8 cellular contexts compared by ENCODE assay signal in genomic region chr19:49113762-49114629, GRCh38. TPM values are rescaled to one million over a fixed set of nuclear protein-coding genes. Genes with fewer than 3 reads are reported as not detected.
DNase-seq lines count a peak whose midpoint lies in the region; ATAC-seq, FAIRE-seq and TF ChIP-seq lines count a peak whose summit lies in the region.

TSS of gene LIN7B (plus strand) at chr19:49114370. CDS start at chr19:49114405, 35 bp downstream.

- peak; percentile 97 for DNase-seq in GM19238 (ENCODE audit: insufficient read length, low spot score)
- DNase-seq in HuH-7.5 (ENCODE audit: low spot score), result peak; percentile 95
- DNase-seq in RCC 7860 (ENCODE audit: low spot score), result peak; percentile 48
- DNase-seq in fibroblast of pulmonary artery (ENCODE audit: low read depth), result peak; percentile 63
- peak; percentile 81 for DNase-seq in nephron progenitor cell

- no peaks in the 10 kb centered on the region for H3K27me3 ChIP-seq in BLaER1

- peaks cover 5% of the 10 kb centered on the region for H3K36me3 Mint-ChIP-seq in activated T-helper 17 cell treated with anti-CD3 and anti-CD28 coated beads, Interleukin-2, amount 50 U/mL, for 72 hours (ENCODE audit: low read depth)
- H3K36me3 Mint-ChIP-seq in nephron progenitor cell (ENCODE audit: low read depth), result peaks cover 7% of the 10 kb centered on the region

- no peak for FAIRE-seq in RCC 7860 (lab: Jason Lieb, UNC)

- H3K9me3 Mint-ChIP-seq in activated T-helper 17 cell treated with anti-CD3 and anti-CD28 coated beads, Interleukin-2, amount 50 U/mL, for 72 hours, result no peaks in the 10 kb centered on the region
- H3K9me3 Mint-ChIP-seq in nephron progenitor cell, result no peaks in the 10 kb centered on the region

- peak within 1 kb of the TSS; percentile 86 for H3K4me3 ChIP-seq in BLaER1
- H3K4me3 ChIP-seq in fibroblast of pulmonary artery (replicated peaks; ENCODE audit: low read depth, low read length), result peak within 1 kb of the TSS; percentile 69

- H3K9ac ChIP-seq in BLaER1, result peak within 1 kb of the TSS; percentile 82

- no peaks in the 10 kb centered on the region for H3K27me3 Mint-ChIP-seq in activated T-helper 17 cell treated with anti-CD3 and anti-CD28 coated beads, Interleukin-2, amount 50 U/mL, for 72 hours
- H3K27me3 Mint-ChIP-seq in nephron progenitor cell (ENCODE audit: low read depth, poor library complexity), result peaks cover 15% of the 10 kb centered on the region

- no peaks in the 10 kb centered on the region for H3K9me3 ChIP-seq in BLaER1

- peak within 1 kb of the TSS; percentile 97 for H3K4me2 ChIP-seq in BLaER1

- H3K27ac ChIP-seq in BLaER1 (peak within 1 kb of the TSS; percentile 63), temporal lobe (ENCODE audit: low read depth, low read length) (peak within 1 kb of the TSS; percentile 30)

- peak; percentile 81 for ATAC-seq in activated T-helper 17 cell treated with anti-CD3 and anti-CD28 coated beads, Interleukin-2, amount 50 U/mL, for 72 hours (replicated peaks)

- TF ChIP-seq CTCF in fibroblast of pulmonary artery (IDR thresholded peaks at IDR 0.05; ENCODE audit: low read length, missing control alignments) (peak; percentile 3), nephron progenitor cell (IDR thresholded peaks at IDR 0.05) (no peak)

- peaks cover 17% of the 10 kb centered on the region for H3K36me3 ChIP-seq in BLaER1

- peak within 1 kb of the TSS; percentile 66 for H3K27ac Mint-ChIP-seq in activated T-helper 17 cell treated with anti-CD3 and anti-CD28 coated beads, Interleukin-2, amount 50 U/mL, for 72 hours
- H3K27ac Mint-ChIP-seq in nephron progenitor cell, result peak within 1 kb of the TSS; percentile 21

- peak within 1 kb of the TSS; percentile 89 for H3K4me3 Mint-ChIP-seq in activated T-helper 17 cell treated with anti-CD3 and anti-CD28 coated beads, Interleukin-2, amount 50 U/mL, for 72 hours
- peak within 1 kb of the TSS; percentile 85 for H3K4me3 Mint-ChIP-seq in nephron progenitor cell

- H4K20me1 ChIP-seq in BLaER1, result peaks cover 15% of the 10 kb centered on the region

- H3K4me1 Mint-ChIP-seq in activated T-helper 17 cell treated with anti-CD3 and anti-CD28 coated beads, Interleukin-2, amount 50 U/mL, for 72 hours, result peaks cover 17% of the 10 kb centered on the region
- H3K4me1 Mint-ChIP-seq in nephron progenitor cell, result peaks cover 47% of the 10 kb centered on the region

- H3K4me1 ChIP-seq in BLaER1, result peaks cover 51% of the 10 kb centered on the region

RNA-seq across cellular contexts. Expression of gene LIN7B, which starts in this region (rescaled TPM):
- 1 to 10 TPM; 4.1 to 4.7 TPM for total RNA-seq in activated T-helper 17 cell treated with anti-CD3 and anti-CD28 coated beads, Interleukin-2, amount 50 U/mL, for 72 hours
- 19.7 TPM for total RNA-seq in temporal lobe

Comparison
In these comparisons a context has a peak if more than half of its experiments do, and no peak if none do; other contexts are left out.
1. Peak in every context shown above with its lines: DNase-seq, ATAC-seq, H3K4me3 ChIP-seq and H3K27ac ChIP-seq.